Comparison of ENCODE assay signal across 13 cellular contexts in genomic region chr17:41211845-41212466, GRCh38. TPM values are rescaled to one million over a fixed set of nuclear protein-coding genes. Genes with fewer than 3 reads are reported as not detected.
DNase-seq lines count a peak whose midpoint lies in the region; ATAC-seq and TF ChIP-seq lines count a peak whose summit lies in the region.
"Had no signal": no experiment of that assay in that cellular context is flagged by ENCODE, and none has a peak within 500 bp of the region (broad histone marks: within the 10 kb centered on the region; RNA-seq: fewer than 3 reads in every experiment).

No MANE protein-coding gene starts in this region.

- no peaks in the 10 kb centered on the region for H3K36me3 Mint-ChIP-seq in HFFc6 (ENCODE audit: low read depth)

- intact Hi-C loops in Panc1 (cut with micrococcal nuclease; ENCODE audit: unreplicated experiment), result no loop called here

- H3K27me3 Mint-ChIP-seq in HFFc6 (ENCODE audit: insufficient read depth), result peaks cover 17% of the 10 kb centered on the region

- H3K9me3 ChIP-seq in Panc1 (ENCODE audit: control insufficient read depth, insufficient read depth, low read depth, low read length), result no peaks in the 10 kb centered on the region
- H3K9me3 ChIP-seq: sigmoid colon had no signal

- H3K27ac ChIP-seq in Panc1 (ENCODE audit: low read length), result no peak overlapping the region
- H3K27ac ChIP-seq: sigmoid colon had no signal

- H3K36me3 ChIP-seq in Panc1 (ENCODE audit: control insufficient read depth, insufficient read depth, low read length), result no peaks in the 10 kb centered on the region
- H3K36me3 ChIP-seq: sigmoid colon had no signal

- H3K4me3 Mint-ChIP-seq in HFFc6, result no peak overlapping the region
- H3K4me3 Mint-ChIP-seq: activated B cell treated with CpG ODN at 0.5 μM for 24 hours had no signal

- TF ChIP-seq CTCF in HFFc6 (IDR thresholded peaks at IDR 0.05), result no peak
- TF ChIP-seq CTCF in Panc1 (IDR thresholded peaks at IDR 0.05), result no peak

- peaks cover 13% of the 10 kb centered on the region for H3K4me1 Mint-ChIP-seq in HFFc6 (ENCODE audit: low read depth)

- no TSS peak for BruUV-seq in Panc1 (replicated peaks; lab: Mats Ljungman, UMichigan)

- in situ Hi-C loops in Panc1 (cut with HindIII; ENCODE audit: low pct_unique_long_range_greater_than_20kb, low sequenced_read_pairs), result no loop called here

- POLR2A ChIA-PET in Panc1 (lab: Charles Lee), result no interaction called here

- no peaks in the 10 kb centered on the region for H3K4me1 ChIP-seq in Panc1 (ENCODE audit: control insufficient read depth, insufficient read depth, low read length)
- H3K4me1 ChIP-seq: sigmoid colon had no signal

- peak; percentile 30; the same call in 1 of the 2 replicates for ATAC-seq in Panc1

- no peaks in the 10 kb centered on the region; the same call in 1 of the 2 replicates for H3K9me3 Mint-ChIP-seq in HFFc6
- H3K9me3 Mint-ChIP-seq: activated B cell treated with CpG ODN at 0.5 μM for 24 hours; activated T-helper 2 cell treated with anti-CD3 and anti-CD28 coated beads, Interferon-gamma antibody, Interleukin-2, Interleukin-4, amounts not matched to agents 10 μg/mL and 5 μg/mL and 100 μg/mL, durations not matched to agents 14 hours and 24 hours and 36 hours had no signal

- CTCF ChIA-PET in Panc1 (lab: Charles Lee), result interaction anchor here (0.6 kb wide), 1 partner anchor 74 kb away, joined by 3 read pairs; no protein-coding TSS in a partner anchor

- DNase-seq in COR-L47 (lab: John Stamatoyannopoulos, UW) (peak; percentile 78), HFFc6 (peak; percentile 54), Panc1 (ENCODE audit: low read depth, low spot score) (peak; percentile 12), iris pigment epithelial cell (ENCODE audit: low read depth) (peak; percentile 47), superior temporal gyrus (ENCODE audit: extremely low spot score) (no peak), NCI-H146 (lab: John Stamatoyannopoulos, UW) (no peak)
- no peak for DNase-seq in stimulated activated naive CD4-positive, alpha-beta T cell (lab: John Stamatoyannopoulos, UW)
- DNase-seq in stimulated activated CD4-positive, alpha-beta T cell treated with anti-CD3 and anti-CD28 coated beads, Interleukin-2, amount 100 ng/mL, for 24 hours, result no peak
- DNase-seq: activated B cell treated with CpG ODN at 0.5 μM for 24 hours, head of caudate nucleus, sigmoid colon had no signal

- peaks cover 7% of the 10 kb centered on the region for H3K27me3 ChIP-seq in Panc1 (ENCODE audit: control insufficient read depth, insufficient read depth, low read length)

- no peak overlapping the region for H3K27ac Mint-ChIP-seq in HFFc6
- H3K27ac Mint-ChIP-seq: activated B cell treated with CpG ODN at 0.5 μM for 24 hours; activated T-helper 2 cell treated with anti-CD3 and anti-CD28 coated beads, Interferon-gamma antibody, Interleukin-2, Interleukin-4, amounts not matched to agents 10 μg/mL and 5 μg/mL and 100 μg/mL, durations not matched to agents 14 hours and 24 hours and 36 hours had no signal

- no peak overlapping the region for H3K4me3 ChIP-seq in Panc1 (ENCODE audit: low read depth in 2 of 2, low read length in 2 of 2)
- H3K4me3 ChIP-seq: sigmoid colon had no signal

RNA-seq across cellular contexts. Expression of gene KRTAP9-2, which starts 14.5 kb away (rescaled TPM):
- not detected for total RNA-seq in HFFc6 (2021; fragmentation: NEBNext Ultra II Directional; extraction: Animal tissue kit (Norgen Biotek cat#: 25700))
- not detected for total RNA-seq in Panc1 (2021; ENCODE audit: unreplicated experiment)
- polyA plus RNA-seq in Panc1 (2012; ENCODE audit: insufficient read length), result not detected
- total RNA-seq: activated B cell treated with CpG ODN at 0.5 μM for 24 hours; activated T-helper 2 cell treated with anti-CD3 and anti-CD28 coated beads, Interferon-gamma antibody, Interleukin-2, Interleukin-4, amounts not matched to agents 10 μg/mL and 5 μg/mL and 100 μg/mL, durations not matched to agents 14 hours and 24 hours and 36 hours; chondrocyte; sigmoid colon had no signal
- polyA plus RNA-seq: sigmoid colon had no signal

RNA-seq across cellular contexts. Expression of gene KRTAP9-3, which starts 20.3 kb away (rescaled TPM):
- total RNA-seq in HFFc6 (2021; fragmentation: NEBNext Ultra II Directional; extraction: Animal tissue kit (Norgen Biotek cat#: 25700)), result not detected
- total RNA-seq in Panc1 (2021; ENCODE audit: unreplicated experiment), result not detected
- polyA plus RNA-seq in Panc1 (2012; ENCODE audit: insufficient read length), result not detected
- total RNA-seq: activated B cell treated with CpG ODN at 0.5 μM for 24 hours; activated T-helper 2 cell treated with anti-CD3 and anti-CD28 coated beads, Interferon-gamma antibody, Interleukin-2, Interleukin-4, amounts not matched to agents 10 μg/mL and 5 μg/mL and 100 μg/mL, durations not matched to agents 14 hours and 24 hours and 36 hours; chondrocyte; sigmoid colon had no signal
- polyA plus RNA-seq: sigmoid colon had no signal

RNA-seq across cellular contexts. Expression of gene KRTAP9-1, which starts 22.3 kb away (rescaled TPM):
- not detected for total RNA-seq in HFFc6 (2021; fragmentation: NEBNext Ultra II Directional; extraction: Animal tissue kit (Norgen Biotek cat#: 25700))
- not detected for total RNA-seq in Panc1 (2021; ENCODE audit: unreplicated experiment)
- polyA plus RNA-seq in Panc1 (2012; ENCODE audit: insufficient read length), result not detected
- total RNA-seq: activated B cell treated with CpG ODN at 0.5 μM for 24 hours; activated T-helper 2 cell treated with anti-CD3 and anti-CD28 coated beads, Interferon-gamma antibody, Interleukin-2, Interleukin-4, amounts not matched to agents 10 μg/mL and 5 μg/mL and 100 μg/mL, durations not matched to agents 14 hours and 24 hours and 36 hours; chondrocyte; sigmoid colon had no signal
- polyA plus RNA-seq: sigmoid colon had no signal

RNA-seq across cellular contexts. Expression of gene KRTAP9-8, which starts 25.8 kb away (rescaled TPM):
- total RNA-seq in HFFc6 (2021; fragmentation: NEBNext Ultra II Directional; extraction: Animal tissue kit (Norgen Biotek cat#: 25700)), result not detected
- total RNA-seq in Panc1 (2021; ENCODE audit: unreplicated experiment), result not detected
- not detected for polyA plus RNA-seq in Panc1 (2012; ENCODE audit: insufficient read length)
- total RNA-seq: activated B cell treated with CpG ODN at 0.5 μM for 24 hours; activated T-helper 2 cell treated with anti-CD3 and anti-CD28 coated beads, Interferon-gamma antibody, Interleukin-2, Interleukin-4, amounts not matched to agents 10 μg/mL and 5 μg/mL and 100 μg/mL, durations not matched to agents 14 hours and 24 hours and 36 hours; chondrocyte; sigmoid colon had no signal
- polyA plus RNA-seq: sigmoid colon had no signal

RNA-seq across cellular contexts. Expression of gene KRTAP4-1, which starts 27.2 kb away (rescaled TPM):
- not detected for total RNA-seq in HFFc6 (2021; fragmentation: NEBNext Ultra II Directional; extraction: Animal tissue kit (Norgen Biotek cat#: 25700))
- not detected for total RNA-seq in Panc1 (2021; ENCODE audit: unreplicated experiment)
- polyA plus RNA-seq in Panc1 (2012; ENCODE audit: insufficient read length), result not detected
- total RNA-seq: activated B cell treated with CpG ODN at 0.5 μM for 24 hours; activated T-helper 2 cell treated with anti-CD3 and anti-CD28 coated beads, Interferon-gamma antibody, Interleukin-2, Interleukin-4, amounts not matched to agents 10 μg/mL and 5 μg/mL and 100 μg/mL, durations not matched to agents 14 hours and 24 hours and 36 hours; chondrocyte; sigmoid colon had no signal

Comparison
In these comparisons a context has a peak if more than half of its experiments do, and no peak if none do; other contexts are left out.
1. DNase-seq: peak in COR-L47 (single experiment), HFFc6 (single experiment), Panc1 (single experiment) and iris pigment epithelial cell (single experiment); none in superior temporal gyrus (single experiment), stimulated activated naive CD4-positive, alpha-beta T cell (0 of 6), stimulated activated CD4-positive, alpha-beta T cell treated with anti-CD3 and anti-CD28 coated beads, Interleukin-2, amount 100 ng/mL, for 24 hours (0 of 2) and NCI-H146 (single experiment).